ENCODE assay signal across 19 cellular contexts in genomic region chr9:111658943-111659342, GRCh38. TPM values are rescaled to one million over a fixed set of nuclear protein-coding genes. Genes with fewer than 3 reads are reported as not detected.
DNase-seq lines count a peak whose midpoint lies in the region; ATAC-seq, FAIRE-seq and TF ChIP-seq lines count a peak whose summit lies in the region.
"Had no signal": no experiment of that assay in that cellular context is flagged by ENCODE, and none has a peak within 500 bp of the region (broad histone marks: within the 10 kb centered on the region; RNA-seq: fewer than 3 reads in every experiment).

No MANE protein-coding gene starts in this region.

- H3K4me3 ChIP-seq in small intestine (ENCODE audit: low read depth in 1 of 2, low read length in 2 of 2) (no peak overlapping the region), coronary artery (no peak overlapping the region)
- H3K4me3 ChIP-seq: A549 had no signal

- peaks cover 0 to 3% of the 10 kb centered on the region in 2 donors for H3K36me3 ChIP-seq in small intestine (ENCODE audit: control insufficient read depth in 2 of 2, insufficient read depth in 2 of 2, low read length in 2 of 2)

- peaks cover 21% of the 10 kb centered on the region for H3K4me1 Mint-ChIP-seq in T-helper 17 cell

- no peak for DNase-seq in T-helper 17 cell
- DNase-seq in left colon, result peak in 1 of 2 donors; percentile 42
- DNase-seq in small intestine, result peak; percentile 74
- DNase-seq in COLO668 (lab: John Stamatoyannopoulos, UW; ENCODE audit: unreplicated experiment), result no peak
- DNase-seq in coronary artery (ENCODE audit: low spot score), result no peak
- DNase-seq in stimulated activated CD4-positive, alpha-beta T cell treated with anti-CD3 and anti-CD28 coated beads, Interleukin-1b, Interleukin-23, amount 100 ng/mL, for 48 hours, result no peak
- DNase-seq: BE2C; Caco-2; CD8-positive, alpha-beta T cell; DND-41; GDM1 had no signal

- 47 to 66% (median 50%) methylated on average over 8 of the region's 8 CpGs for WGBS in small intestine, 3 donors

- no peaks in the 10 kb centered on the region for H3K27me3 Mint-ChIP-seq in T-helper 17 cell

- ATAC-seq in T-helper 17 cell (no peak), left colon (peak; percentile 22), GM19395 (IDR thresholded peaks at IDR 0.05; ENCODE audit: unreplicated experiment) (no peak)
- ATAC-seq: A549; CD8-positive, alpha-beta T cell; HCT116; HepG2 had no signal

- H3K36me3 Mint-ChIP-seq in T-helper 17 cell (ENCODE audit: low read depth), result peaks cover 2% of the 10 kb centered on the region

- no peaks in the 10 kb centered on the region for H3K27me3 ChIP-seq in small intestine (ENCODE audit: control insufficient read depth in 2 of 2, insufficient read depth in 2 of 2, low read length in 2 of 2)
- H3K27me3 ChIP-seq: BE2C had no signal

- intact Hi-C loops in left colon (cut with DNase I, micrococcal nuclease), result no loop called here

- H3K4me1 ChIP-seq in small intestine (ENCODE audit: control insufficient read depth in 2 of 2, insufficient read depth in 1 of 2, low read depth in 1 of 2, low read length in 1 of 2), result no peaks in the 10 kb centered on the region
- H3K4me1 ChIP-seq: BE2C had no signal

- FAIRE-seq in small intestine (lab: Jason Lieb, UNC), result no peak
- FAIRE-seq: A549, GM12892, H54, HepG2, HTR-8/SVneo had no signal

- no peaks in the 10 kb centered on the region for H3K9me3 ChIP-seq in T-helper 17 cell (ENCODE audit: control insufficient read depth, low read length, poor library complexity, severe bottlenecking)
- H3K9me3 ChIP-seq in small intestine (ENCODE audit: control insufficient read depth, low read depth), result no peaks in the 10 kb centered on the region
- H3K9me3 ChIP-seq: A549, BE2C, Caco-2 had no signal

- no peak for TF ChIP-seq CTCF in coronary artery (IDR thresholded peaks at IDR 0.05)

- no peak overlapping the region for H3K4me3 Mint-ChIP-seq in T-helper 17 cell
- H3K4me3 Mint-ChIP-seq: CD8-positive, alpha-beta T cell had no signal

- peak overlapping the region; percentile 62 for H3K27ac Mint-ChIP-seq in T-helper 17 cell
- H3K27ac Mint-ChIP-seq: CD8-positive, alpha-beta T cell had no signal

- H3K27ac ChIP-seq in small intestine (ENCODE audit: low read depth in 1 of 2, low read length in 1 of 2) (no peak overlapping the region), coronary artery (no peak overlapping the region)
- H3K27ac ChIP-seq: A549, C4-2B had no signal

RNA-seq across cellular contexts. Expression of gene GNG10, which starts 2.5 kb away (rescaled TPM):
- 1 to 10 TPM; 5.3 to 6.7 TPM for total RNA-seq in T-helper 17 cell
- total RNA-seq in left colon, result 10 to 100 TPM; 17.7 to 25.8 TPM
- 10 to 100 TPM; 28.1 to 42.0 (median 39.4) TPM for polyA plus RNA-seq in small intestine

RNA-seq across cellular contexts. Expression of gene DNAJC25, which starts 27.8 kb away (rescaled TPM):
- 1 to 10 TPM; 3.6 to 4.4 TPM for total RNA-seq in T-helper 17 cell
- 1 to 10 TPM; 6.9 to 8.7 TPM for total RNA-seq in left colon
- 1 to 10 TPM; 2.7 to 8.7 (median 5.6) TPM for polyA plus RNA-seq in small intestine

RNA-seq across cellular contexts. Expression of gene PTGR1, which starts 59.5 kb away (rescaled TPM):
- total RNA-seq in T-helper 17 cell, result 1 to 10 TPM in 1 of 2 donors, not detected in 1; 2.0 TPM
- total RNA-seq in left colon, result 10 to 100 TPM; 44.8 to 49.2 TPM
- 1,000 to 10,000 TPM in 1 of 3 donors, 100 to 1,000 TPM in 2; 128 to 1,002 (median 433) TPM for polyA plus RNA-seq in small intestine
- total RNA-seq: CD8-positive, alpha-beta T cell had no signal

Comparison
In these comparisons a context has a peak if more than half of its experiments do, and no peak if none do; other contexts are left out.
1. RNA of gene PTGR1, which starts 59.5 kb away (total RNA-seq): 44.8 to 49.2 TPM in left colon; 2.0 TPM in T-helper 17 cell; every median in the first group is over 10 times any median in the second.